ENCODE assay signal across 1 cellular context in genomic region chr22:20583471-20583922, GRCh38.
TF ChIP-seq lines count a peak whose summit lies in the region.

No MANE protein-coding gene starts in this region.

TF ChIP-seq in GM23338, 12 proteins besides CTCF, POLR2A, EP300 and RAD21 (continued from another document):
- TF ChIP-seq CREB1 (CRISPR knock-in tag; IDR thresholded peaks at IDR 0.05; ENCODE audit: low read depth) (no peak), POLR2AphosphoS5 (IDR thresholded peaks at IDR 0.05; ENCODE audit: low read depth) (no peak), JUNB (IDR thresholded peaks at IDR 0.05; ENCODE audit: unreplicated experiment) (no peak), NANOG (IDR thresholded peaks at IDR 0.05; ENCODE audit: borderline replicate concordance) (no peak), ZNF331 (CRISPR knock-in tag; IDR thresholded peaks at IDR 0.05; ENCODE audit: low read depth) (no peak), EZH2 (IDR thresholded peaks at IDR 0.05; ENCODE audit: low read depth, unreplicated experiment) (no peak)
